Comparison of ENCODE assay signal across 20 cellular contexts in genomic region chr18:58848685-58849084, GRCh38. TPM values are rescaled to one million over a fixed set of nuclear protein-coding genes. Genes with fewer than 3 reads are reported as not detected.
DNase-seq lines count a peak whose midpoint lies in the region; ATAC-seq and TF ChIP-seq lines count a peak whose summit lies in the region.
"Had no signal": no experiment of that assay in that cellular context is flagged by ENCODE, and none has a peak within 500 bp of the region (broad histone marks: within the 10 kb centered on the region; RNA-seq: fewer than 3 reads in every experiment).

No MANE protein-coding gene starts in this region.

- CTCF ChIA-PET in Panc1 (lab: Charles Lee) = no interaction called here

- no peak overlapping the region for H3K4me3 ChIP-seq in Panc1 (ENCODE audit: low read depth in 2 of 2, low read length in 2 of 2)
- H3K4me3 ChIP-seq in psoas muscle = no peak overlapping the region
- H3K4me3 ChIP-seq: BLaER1, colonic mucosa, K562, right lobe of liver, tibial nerve had no signal

- ATAC-seq in Panc1 (no peak), esophagus mucosa (peak; percentile 27), psoas muscle (no peak), GM21717 (IDR thresholded peaks at IDR 0.05; ENCODE audit: unreplicated experiment) (no peak), HG03342 (IDR thresholded peaks at IDR 0.05; ENCODE audit: unreplicated experiment) (no peak)
- ATAC-seq: K562, T-helper 17 cell had no signal

- in situ Hi-C loops in Panc1 (cut with HindIII; ENCODE audit: low pct_unique_long_range_greater_than_20kb, low sequenced_read_pairs) = no loop called here

- intact Hi-C loops in Panc1 (cut with micrococcal nuclease; ENCODE audit: unreplicated experiment) (no loop called here), psoas muscle (cut with DNase I) (loop anchor here in 1 of 2 donors (5.0 kb wide), 1 partner anchor 56 kb away; no protein-coding TSS in a partner anchor)

- H3K36me3 Mint-ChIP-seq in HFFc6 (ENCODE audit: low read depth) = no peaks in the 10 kb centered on the region

- peaks cover 37% of the 10 kb centered on the region for H3K4me1 Mint-ChIP-seq in HFFc6 (ENCODE audit: low read depth)

- BruUV-seq in Panc1 (replicated peaks; lab: Mats Ljungman, UMichigan) = no TSS peak

- no peak for DNase-seq in HFFc6
- DNase-seq in Panc1 (ENCODE audit: low read depth, low spot score) = no peak
- DNase-seq in psoas muscle = no peak
- no peak for DNase-seq in COLO829 (ENCODE audit: low spot score)
- no peak for DNase-seq in SKM-1 treated with dmso at 0.1 percent for 144 hours (lab: John Stamatoyannopoulos, UW; ENCODE audit: unreplicated experiment)
- DNase-seq: activated CD4-positive, alpha-beta T cell treated with anti-CD3 and anti-CD28 coated beads for 48 hours; activated T-cell treated with anti-CD3 and anti-CD28 coated beads, Interleukin-2, amount 50 U/mL, for 24 hours; colonic mucosa; hippocampal formation; NCI-H187; NCI-H526; right lobe of liver; stimulated activated CD4-positive, alpha-beta T cell treated with anti-CD3 and anti-CD28 coated beads, Interleukin-4, amount 100 ng/mL, for 4 hours; T-helper 17 cell had no signal

- H3K27ac ChIP-seq in Panc1 (ENCODE audit: low read length) (peak overlapping the region; percentile 55; the same call in 1 of the 2 replicates), psoas muscle (peak overlapping the region; percentile 63)
- H3K27ac ChIP-seq: BLaER1, colonic mucosa, right lobe of liver, tibial nerve had no signal

- peaks cover 5% of the 10 kb centered on the region for H3K9me3 Mint-ChIP-seq in HFFc6
- H3K9me3 Mint-ChIP-seq: activated T-cell treated with anti-CD3 and anti-CD28 coated beads, Interleukin-2, amount 50 U/mL, for 24 hours had no signal

- 90 to 100% (median 93%) methylated on average over 3 of the region's 3 CpGs for WGBS in psoas muscle, 3 donors

- H3K9me3 ChIP-seq in Panc1 (ENCODE audit: control insufficient read depth, insufficient read depth, low read depth, low read length) (no peaks in the 10 kb centered on the region), psoas muscle (no peaks in the 10 kb centered on the region)
- H3K9me3 ChIP-seq: colonic mucosa, right lobe of liver, tibial nerve had no signal

- peak overlapping the region; percentile 52; the same call in 1 of the 2 replicates for H3K27ac Mint-ChIP-seq in HFFc6
- H3K27ac Mint-ChIP-seq: activated T-cell treated with anti-CD3 and anti-CD28 coated beads, Interleukin-2, amount 50 U/mL, for 24 hours; T-helper 17 cell had no signal

- H3K27me3 Mint-ChIP-seq in HFFc6 (ENCODE audit: insufficient read depth) = peaks cover 10% of the 10 kb centered on the region

- H3K4me3 Mint-ChIP-seq in HFFc6 = no peak overlapping the region
- H3K4me3 Mint-ChIP-seq: activated T-cell treated with anti-CD3 and anti-CD28 coated beads, Interleukin-2, amount 50 U/mL, for 24 hours; T-helper 17 cell had no signal

- TF ChIP-seq CTCF in HFFc6 (IDR thresholded peaks at IDR 0.05) (no peak), Panc1 (IDR thresholded peaks at IDR 0.05) (no peak), psoas muscle (IDR thresholded peaks at IDR 0.05) (no peak)

- no peaks in the 10 kb centered on the region for H3K36me3 ChIP-seq in Panc1 (ENCODE audit: control insufficient read depth, insufficient read depth, low read length)
- H3K36me3 ChIP-seq in psoas muscle (ENCODE audit: insufficient read depth in 1 of 2, low read depth in 1 of 2) = no peaks in the 10 kb centered on the region
- H3K36me3 ChIP-seq: BLaER1, colonic mucosa, right lobe of liver, tibial nerve had no signal

- H3K4me1 ChIP-seq in Panc1 (ENCODE audit: control insufficient read depth, insufficient read depth, low read length) = peaks cover 4% of the 10 kb centered on the region
- peaks cover 23% of the 10 kb centered on the region for H3K4me1 ChIP-seq in psoas muscle
- H3K4me1 ChIP-seq: colonic mucosa, right lobe of liver had no signal

- POLR2A ChIA-PET in Panc1 (lab: Charles Lee) = no interaction called here

- H3K27me3 ChIP-seq in Panc1 (ENCODE audit: control insufficient read depth, insufficient read depth, low read length) (no peaks in the 10 kb centered on the region), psoas muscle (ENCODE audit: insufficient read depth in 3 of 3, low read length in 2 of 3) (no peaks in the 10 kb centered on the region)
- H3K27me3 ChIP-seq: BLaER1, colonic mucosa, right lobe of liver, tibial nerve had no signal

RNA-seq across cellular contexts. Expression of gene ZNF532, which starts 16.0 kb away (rescaled TPM):
- total RNA-seq in HFFc6 (2021; fragmentation: NEBNext Ultra II Directional; extraction: Animal tissue kit (Norgen Biotek cat#: 25700)) = 10 to 100 TPM; 43.1 to 56.6 (median 50.1) TPM
- total RNA-seq in Panc1 (2021; ENCODE audit: unreplicated experiment) = 49.8 TPM
- 33.3 TPM for polyA plus RNA-seq in Panc1 (2012; ENCODE audit: insufficient read length)
- 28.3 TPM for total RNA-seq in esophagus mucosa
- total RNA-seq in psoas muscle = 100 to 1,000 TPM in 1 of 4 donors, 10 to 100 TPM in 3; 68.8 to 105 (median 84.7) TPM
- polyA plus RNA-seq in psoas muscle = 10 to 100 TPM; 13.6 to 41.9 (median 22.7) TPM
- polyA plus RNA-seq: K562 had no signal
